ENCODE assay signal across 24 cellular contexts in the genomic region with DNA sequence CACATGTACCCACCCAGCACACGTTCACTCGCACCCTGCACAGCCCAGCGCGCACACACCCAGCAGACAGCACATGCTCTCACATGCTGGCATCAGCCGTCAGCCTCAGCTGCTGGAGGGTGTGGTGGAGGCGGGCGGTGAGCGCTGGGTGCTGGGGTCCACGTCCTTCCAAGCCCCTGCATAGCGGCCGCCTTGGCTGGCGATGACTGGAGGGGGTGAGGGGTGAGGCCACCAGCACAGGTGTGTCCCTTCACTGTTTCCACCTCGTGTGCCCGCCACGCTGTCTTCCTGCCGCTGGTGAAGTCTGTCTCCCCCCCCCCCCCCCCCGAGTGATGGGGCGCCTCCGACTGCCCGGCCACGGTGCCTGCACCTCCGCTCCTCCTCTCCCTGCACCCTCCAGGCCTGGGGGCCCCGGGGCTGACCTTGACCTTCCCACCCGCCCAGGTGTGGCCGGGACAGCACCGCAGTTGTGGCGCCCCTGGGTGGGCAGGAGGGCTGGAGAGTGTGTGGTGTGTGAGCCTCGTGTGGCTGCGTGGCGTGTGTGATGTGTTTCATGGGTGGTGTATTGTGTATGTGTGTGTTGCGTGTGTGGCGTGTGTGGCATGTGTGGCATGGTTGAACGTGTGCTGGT. TPM values are rescaled to one million over a fixed set of nuclear protein-coding genes. Genes with fewer than 3 reads are reported as not detected.
DNase-seq lines count a peak whose midpoint lies in the region; ATAC-seq and TF ChIP-seq lines count a peak whose summit lies in the region.
"Had no signal": no experiment of that assay in that cellular context is flagged by ENCODE, and none has a peak within 500 bp of the region (broad histone marks: within the 10 kb centered on the region; RNA-seq: fewer than 3 reads in every experiment).

No MANE protein-coding gene starts in this region.

- H3K4me2 ChIP-seq in BLaER1 treated with 17β-estradiol and CSF1 and Interleukin-3, amounts not matched to agents 10 nM and 100 nM: peak overlapping the region in 8 of 11 experiments; percentile 89 to 100 (median 98); a peak in 16 of 22 replicates

- no peak overlapping the region for H3K4me3 ChIP-seq in BLaER1 treated with 17β-estradiol and CSF1 and Interleukin-3, amounts not matched to agents 10 nM and 100 nM
- H3K4me3 ChIP-seq: GM12878 had no signal

- H3K9me3 Mint-ChIP-seq in activated naive CD4-positive, alpha-beta T cell treated with anti-CD3 and anti-CD28 coated beads, Interleukin-2, amount 50 U/mL, for 24 hours: no peaks in the 10 kb centered on the region
- peaks cover 16% of the 10 kb centered on the region for H3K9me3 Mint-ChIP-seq in activated naive CD4-positive, alpha-beta T cell treated with anti-CD3 and anti-CD28 coated beads for 36 hours
- no peaks in the 10 kb centered on the region for H3K9me3 Mint-ChIP-seq in endothelial cell (ENCODE audit: unreplicated experiment)

- CTCF ChIA-PET in activated naive CD4-positive, alpha-beta T cell treated with anti-CD3 and anti-CD28 coated beads for 36 hours (lab: Charles Lee): no interaction called here

- peaks cover 0 to 4% (median 0%) of the 10 kb centered on the region in 11 experiments; a peak in 1 of 22 replicates for H3K27me3 ChIP-seq in BLaER1 treated with 17β-estradiol and CSF1 and Interleukin-3, amounts not matched to agents 10 nM and 100 nM

- peaks cover 44 to 98% (median 92%) of the 10 kb centered on the region in 10 experiments for H3K4me1 ChIP-seq in BLaER1 treated with 17β-estradiol and CSF1 and Interleukin-3, amounts not matched to agents 10 nM and 100 nM
- H3K4me1 ChIP-seq: BE2C, Caco-2 had no signal

- H3K27ac Mint-ChIP-seq in activated naive CD4-positive, alpha-beta T cell treated with anti-CD3 and anti-CD28 coated beads, Interleukin-2, amount 50 U/mL, for 24 hours: peak overlapping the region; percentile 65
- no peak overlapping the region for H3K27ac Mint-ChIP-seq in activated naive CD4-positive, alpha-beta T cell treated with anti-CD3 and anti-CD28 coated beads for 36 hours
- no peak overlapping the region for H3K27ac Mint-ChIP-seq in endothelial cell (ENCODE audit: unreplicated experiment)
- H3K27ac Mint-ChIP-seq: IgD-negative memory B cell had no signal

- intact Hi-C loops in activated naive CD4-positive, alpha-beta T cell treated with anti-CD3 and anti-CD28 coated beads for 36 hours (cut with micrococcal nuclease): no loop called here
- intact Hi-C loops in posterior vena cava (cut with DNase I): no loop called here

- H3K4me3 Mint-ChIP-seq in activated naive CD4-positive, alpha-beta T cell treated with anti-CD3 and anti-CD28 coated beads, Interleukin-2, amount 50 U/mL, for 24 hours: no peak overlapping the region
- H3K4me3 Mint-ChIP-seq in activated naive CD4-positive, alpha-beta T cell treated with anti-CD3 and anti-CD28 coated beads for 36 hours: no peak overlapping the region
- H3K4me3 Mint-ChIP-seq in endothelial cell (ENCODE audit: unreplicated experiment): peak overlapping the region; percentile 12
- H3K4me3 Mint-ChIP-seq: IgD-negative memory B cell had no signal

- H3K36me3 ChIP-seq in BLaER1 treated with 17β-estradiol and CSF1 and Interleukin-3, amounts not matched to agents 10 nM and 100 nM: no peaks in the 10 kb centered on the region
- H3K36me3 ChIP-seq: BE2C had no signal

- H3K27ac ChIP-seq in BLaER1 treated with 17β-estradiol and CSF1 and Interleukin-3, amounts not matched to agents 10 nM and 100 nM: no peak overlapping the region; a peak in 1 of 22 replicates
- H3K27ac ChIP-seq: 22Rv1 had no signal

- DNase-seq in activated naive CD4-positive, alpha-beta T cell treated with anti-CD3 and anti-CD28 coated beads for 36 hours: no peak
- DNase-seq in endothelial cell (ENCODE audit: low spot score): no peak
- peak; percentile 42 for DNase-seq in posterior vena cava (ENCODE audit: low spot score)
- no peak for DNase-seq in effector CD4-positive, alpha-beta T cell
- no peak for DNase-seq in activated CD4-positive, alpha-beta T cell treated with anti-CD3 and anti-CD28 coated beads for 48 hours
- DNase-seq: ACHN; BE2C; Caco-2; CD4-positive, alpha-beta memory T cell; GOT3; HCEC 1CT; NCI-H1048; NCI-H1417; NCI-H1694; NCI-H2029 treated with DMSO at 0.1 percent for 48 hours; NCI-H526 treated with DMSO at 0.1 percent for 48 hours; RPMI8226; SHP77 had no signal

- 0 out of 22 replicates have a peak, but pooled peaks cover 0 to 5% (median 0%) of the 10 kb centered on the region in 11 experiments for H4K20me1 ChIP-seq in BLaER1 treated with 17β-estradiol and CSF1 and Interleukin-3, amounts not matched to agents 10 nM and 100 nM

- peaks cover 58% of the 10 kb centered on the region for H3K4me1 Mint-ChIP-seq in activated naive CD4-positive, alpha-beta T cell treated with anti-CD3 and anti-CD28 coated beads, Interleukin-2, amount 50 U/mL, for 24 hours
- peaks cover 34% of the 10 kb centered on the region for H3K4me1 Mint-ChIP-seq in activated naive CD4-positive, alpha-beta T cell treated with anti-CD3 and anti-CD28 coated beads for 36 hours (ENCODE audit: low read depth)
- H3K4me1 Mint-ChIP-seq in endothelial cell (ENCODE audit: unreplicated experiment): peaks cover 11% of the 10 kb centered on the region

- H3K9me3 ChIP-seq in BLaER1 treated with 17β-estradiol and CSF1 and Interleukin-3, amounts not matched to agents 10 nM and 100 nM (replicated peaks in 1 of 11): no peaks in the 10 kb centered on the region
- H3K9me3 ChIP-seq: BE2C, Caco-2 had no signal

- H3K9ac ChIP-seq in BLaER1 treated with 17β-estradiol and CSF1 and Interleukin-3, amounts not matched to agents 10 nM and 100 nM: no peak overlapping the region

- H3K27me3 Mint-ChIP-seq in activated naive CD4-positive, alpha-beta T cell treated with anti-CD3 and anti-CD28 coated beads, Interleukin-2, amount 50 U/mL, for 24 hours: no peaks in the 10 kb centered on the region
- H3K27me3 Mint-ChIP-seq in activated naive CD4-positive, alpha-beta T cell treated with anti-CD3 and anti-CD28 coated beads for 36 hours (ENCODE audit: low read depth): no peaks in the 10 kb centered on the region
- H3K27me3 Mint-ChIP-seq in endothelial cell (ENCODE audit: unreplicated experiment): peaks cover 9% of the 10 kb centered on the region

- no peak for ATAC-seq in HG03457 (IDR thresholded peaks at IDR 0.05; ENCODE audit: unreplicated experiment)
- ATAC-seq: GM12878 had no signal

- TF ChIP-seq CTCF in endothelial cell (IDR thresholded peaks at IDR 0.05; ENCODE audit: unreplicated experiment): no peak

- H3K36me3 Mint-ChIP-seq in activated naive CD4-positive, alpha-beta T cell treated with anti-CD3 and anti-CD28 coated beads, Interleukin-2, amount 50 U/mL, for 24 hours: no peaks in the 10 kb centered on the region
- peaks cover 3% of the 10 kb centered on the region for H3K36me3 Mint-ChIP-seq in activated naive CD4-positive, alpha-beta T cell treated with anti-CD3 and anti-CD28 coated beads for 36 hours (ENCODE audit: low read depth)
- peaks cover 6% of the 10 kb centered on the region for H3K36me3 Mint-ChIP-seq in endothelial cell (ENCODE audit: low read depth, unreplicated experiment)
- H3K36me3 Mint-ChIP-seq: IgD-negative memory B cell had no signal

RNA-seq across cellular contexts. Expression of a gene that starts 37.4 kb away (rescaled TPM):
- 10 to 100 TPM; 27.1 to 27.4 TPM for total RNA-seq in activated naive CD4-positive, alpha-beta T cell treated with anti-CD3 and anti-CD28 coated beads for 36 hours
- total RNA-seq in endothelial cell (ENCODE audit: unreplicated experiment) (18.2 TPM), posterior vena cava (10 to 100 TPM; 11.2 to 13.6 TPM)

RNA-seq across cellular contexts. Expression of a gene that starts 37.6 kb away (rescaled TPM):
- total RNA-seq in activated naive CD4-positive, alpha-beta T cell treated with anti-CD3 and anti-CD28 coated beads for 36 hours: 10 to 100 TPM; 18.8 to 20.0 TPM
- total RNA-seq in endothelial cell (ENCODE audit: unreplicated experiment) (16.1 TPM), posterior vena cava (10 to 100 TPM in 1 of 2 donors, 1 to 10 TPM in 1; 9.7 to 10.2 TPM)
